1 cellular context compared by ENCODE assay signal in the genomic region with DNA sequence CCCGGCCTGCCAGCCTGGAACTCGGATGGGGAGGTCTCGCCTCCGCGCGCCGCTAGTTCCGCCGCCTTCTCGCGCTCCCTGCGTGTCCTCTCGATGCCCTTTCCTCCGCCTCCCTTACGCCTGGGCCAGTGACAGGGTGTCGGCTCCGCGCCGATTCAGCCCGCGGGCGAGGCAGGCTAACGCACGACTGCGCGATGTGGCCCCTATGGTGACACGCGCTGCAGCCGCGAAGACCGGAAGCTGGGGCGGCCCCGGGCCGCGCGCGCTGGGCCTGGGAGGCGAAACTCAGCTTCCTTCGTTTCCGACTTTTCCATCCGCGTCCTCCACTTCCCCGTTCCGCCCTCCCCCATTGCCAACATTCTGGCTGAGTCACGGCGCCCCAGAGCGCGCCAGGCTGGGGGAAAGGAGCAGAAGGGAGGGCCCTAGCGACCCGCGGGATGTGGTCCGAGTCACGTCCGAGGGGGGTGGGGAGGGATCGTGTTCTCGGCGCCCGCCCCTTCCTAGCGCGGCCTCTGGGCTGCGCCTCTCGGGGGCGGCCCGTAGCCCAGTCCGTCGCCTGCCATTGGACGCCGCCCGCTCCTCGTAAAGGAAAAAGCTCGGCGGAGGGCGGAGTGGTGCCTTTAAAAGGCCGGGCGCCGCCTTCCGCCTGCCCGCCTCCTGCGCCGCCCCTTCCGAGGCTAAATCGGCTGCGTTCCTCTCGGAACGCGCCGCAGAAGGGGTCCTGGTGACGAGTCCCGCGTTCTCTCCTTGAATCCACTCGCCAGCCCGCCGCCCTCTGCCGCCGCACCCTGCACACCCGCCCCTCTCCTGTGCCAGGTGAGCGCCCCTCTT.
TF ChIP-seq lines count a peak whose summit lies in the region.

A gene (plus strand): TSS at position 649 of the 831 bp plus-strand sequence. CDS start 1,138 bp downstream, outside the sequence.

TF ChIP-seq in GM23338, 12 proteins besides CTCF, POLR2A, EP300 and RAD21 (continued from another document):
- TF ChIP-seq, protein P1, sequence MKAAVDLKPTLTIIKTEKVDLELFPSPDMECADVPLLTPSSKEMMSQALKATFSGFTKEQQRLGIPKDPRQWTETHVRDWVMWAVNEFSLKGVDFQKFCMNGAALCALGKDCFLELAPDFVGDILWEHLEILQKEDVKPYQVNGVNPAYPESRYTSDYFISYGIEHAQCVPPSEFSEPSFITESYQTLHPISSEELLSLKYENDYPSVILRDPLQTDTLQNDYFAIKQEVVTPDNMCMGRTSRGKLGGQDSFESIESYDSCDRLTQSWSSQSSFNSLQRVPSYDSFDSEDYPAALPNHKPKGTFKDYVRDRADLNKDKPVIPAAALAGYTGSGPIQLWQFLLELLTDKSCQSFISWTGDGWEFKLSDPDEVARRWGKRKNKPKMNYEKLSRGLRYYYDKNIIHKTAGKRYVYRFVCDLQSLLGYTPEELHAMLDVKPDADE (IDR thresholded peaks at IDR 0.05) = 0 out of 2 replicates have a peak, but pooled peaks have one; percentile 29
- TF ChIP-seq, protein P2, sequence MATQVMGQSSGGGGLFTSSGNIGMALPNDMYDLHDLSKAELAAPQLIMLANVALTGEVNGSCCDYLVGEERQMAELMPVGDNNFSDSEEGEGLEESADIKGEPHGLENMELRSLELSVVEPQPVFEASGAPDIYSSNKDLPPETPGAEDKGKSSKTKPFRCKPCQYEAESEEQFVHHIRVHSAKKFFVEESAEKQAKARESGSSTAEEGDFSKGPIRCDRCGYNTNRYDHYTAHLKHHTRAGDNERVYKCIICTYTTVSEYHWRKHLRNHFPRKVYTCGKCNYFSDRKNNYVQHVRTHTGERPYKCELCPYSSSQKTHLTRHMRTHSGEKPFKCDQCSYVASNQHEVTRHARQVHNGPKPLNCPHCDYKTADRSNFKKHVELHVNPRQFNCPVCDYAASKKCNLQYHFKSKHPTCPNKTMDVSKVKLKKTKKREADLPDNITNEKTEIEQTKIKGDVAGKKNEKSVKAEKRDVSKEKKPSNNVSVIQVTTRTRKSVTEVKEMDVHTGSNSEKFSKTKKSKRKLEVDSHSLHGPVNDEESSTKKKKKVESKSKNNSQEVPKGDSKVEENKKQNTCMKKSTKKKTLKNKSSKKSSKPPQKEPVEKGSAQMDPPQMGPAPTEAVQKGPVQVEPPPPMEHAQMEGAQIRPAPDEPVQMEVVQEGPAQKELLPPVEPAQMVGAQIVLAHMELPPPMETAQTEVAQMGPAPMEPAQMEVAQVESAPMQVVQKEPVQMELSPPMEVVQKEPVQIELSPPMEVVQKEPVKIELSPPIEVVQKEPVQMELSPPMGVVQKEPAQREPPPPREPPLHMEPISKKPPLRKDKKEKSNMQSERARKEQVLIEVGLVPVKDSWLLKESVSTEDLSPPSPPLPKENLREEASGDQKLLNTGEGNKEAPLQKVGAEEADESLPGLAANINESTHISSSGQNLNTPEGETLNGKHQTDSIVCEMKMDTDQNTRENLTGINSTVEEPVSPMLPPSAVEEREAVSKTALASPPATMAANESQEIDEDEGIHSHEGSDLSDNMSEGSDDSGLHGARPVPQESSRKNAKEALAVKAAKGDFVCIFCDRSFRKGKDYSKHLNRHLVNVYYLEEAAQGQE (IDR thresholded peaks at IDR 0.05; ENCODE audit: unreplicated experiment) = peak; percentile 31
- TF ChIP-seq EZH2 (IDR thresholded peaks at IDR 0.05; ENCODE audit: low read depth, unreplicated experiment) = no peak
